Comparison of ENCODE assay signal across 8 cellular contexts in the genomic region with DNA sequence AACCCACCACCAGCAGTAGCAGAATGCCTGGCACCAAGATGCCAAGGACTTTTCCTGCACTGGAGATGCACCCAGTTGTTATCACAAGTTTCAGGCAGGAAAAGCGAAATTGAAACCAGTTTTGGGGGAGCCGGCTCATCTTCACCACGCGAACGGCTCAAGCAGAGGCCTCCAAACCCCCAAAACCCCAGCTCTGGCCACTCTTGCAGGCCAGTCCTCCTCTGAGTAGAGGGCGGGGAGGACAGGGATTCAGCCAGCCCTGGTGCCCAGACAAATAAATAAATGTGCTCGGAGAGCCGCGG. TPM values are rescaled to one million over a fixed set of nuclear protein-coding genes. Genes with fewer than 3 reads are reported as not detected.
DNase-seq lines count a peak whose midpoint lies in the region; ATAC-seq lines count a peak whose summit lies in the region.

No MANE protein-coding gene starts in this region.

- CTCF ChIA-PET in activated CD4-positive, alpha-beta memory T cell treated with anti-CD3 and anti-CD28 coated beads for 36 hours (lab: Charles Lee) = interaction anchor here (0.8 to 5.9 kb wide), 19 partner anchors 20 to 243 kb away, joined by 3 to 104 read pairs (median 9); partner anchors contain the start of genes RTN4RL2, SLC43A1, TNKS1BP1 and YPEL4

- peak overlapping the region; percentile 92 for H3K4me3 Mint-ChIP-seq in activated CD4-positive, alpha-beta memory T cell treated with anti-CD3 and anti-CD28 coated beads for 36 hours

- peaks cover 36% of the 10 kb centered on the region for H3K4me1 Mint-ChIP-seq in activated CD4-positive, alpha-beta memory T cell treated with anti-CD3 and anti-CD28 coated beads for 36 hours (ENCODE audit: low read depth)

- ATAC-seq in HG03342 (IDR thresholded peaks at IDR 0.05; ENCODE audit: unreplicated experiment) = peak; percentile 12

- H3K36me3 Mint-ChIP-seq in activated CD4-positive, alpha-beta memory T cell treated with anti-CD3 and anti-CD28 coated beads for 36 hours = peaks cover 20% of the 10 kb centered on the region

- POLR2A ChIA-PET in activated CD4-positive, alpha-beta memory T cell treated with anti-CD3 and anti-CD28 coated beads for 36 hours (lab: Charles Lee) = interaction anchor here (1.2 kb wide), 2 partner anchors 72 to 77 kb away, joined by 3 to 4 read pairs; no protein-coding TSS in a partner anchor

- intact Hi-C loops in activated CD4-positive, alpha-beta memory T cell treated with anti-CD3 and anti-CD28 coated beads for 36 hours (cut with micrococcal nuclease) = loop anchor here (5.0 kb wide), 2 partner anchors 230 to 955 kb away; partner anchors contain the start of genes P2RX3 and SSRP1

- peak overlapping the region; percentile 98 for H3K27ac Mint-ChIP-seq in activated CD4-positive, alpha-beta memory T cell treated with anti-CD3 and anti-CD28 coated beads for 36 hours

- DNase-seq in activated effector memory CD4-positive, alpha-beta T cell treated with Interleukin-2 at 50 U/mL for 16 hours = peak; percentile 15
- no peak for DNase-seq in activated effector memory CD4-positive, alpha-beta T cell treated with anti-CD3 and anti-CD28 coated beads, Interleukin-2, amount 50 U/mL, for 16 hours
- peak; percentile 44 for DNase-seq in activated CD4-positive, alpha-beta memory T cell treated with anti-CD3 and anti-CD28 coated beads for 36 hours
- DNase-seq in globus pallidus (ENCODE audit: low spot score) (peak; percentile 40), pons (ENCODE audit: low spot score) (peak; percentile 28), SHP77 (lab: John Stamatoyannopoulos, UW) (no peak), occipital lobe (lab: John Stamatoyannopoulos, UW) (no peak)

- H3K9me3 Mint-ChIP-seq in activated CD4-positive, alpha-beta memory T cell treated with anti-CD3 and anti-CD28 coated beads for 36 hours = no peaks in the 10 kb centered on the region

- H3K27me3 Mint-ChIP-seq in activated CD4-positive, alpha-beta memory T cell treated with anti-CD3 and anti-CD28 coated beads for 36 hours = no peaks in the 10 kb centered on the region

RNA-seq across cellular contexts. Expression of gene UBE2L6, which starts 0.3 kb away (rescaled TPM):
- 100 to 1,000 TPM; 152 to 162 TPM for total RNA-seq in activated CD4-positive, alpha-beta memory T cell treated with anti-CD3 and anti-CD28 coated beads for 36 hours
- 46.6 TPM for total RNA-seq in occipital lobe

RNA-seq across cellular contexts. Expression of gene SMTNL1, which starts 29.8 kb away (rescaled TPM):
- not detected for total RNA-seq in activated CD4-positive, alpha-beta memory T cell treated with anti-CD3 and anti-CD28 coated beads for 36 hours
- total RNA-seq in occipital lobe = not detected

RNA-seq across cellular contexts. Expression of gene SERPING1, which starts 30.3 kb away (rescaled TPM):
- total RNA-seq in activated CD4-positive, alpha-beta memory T cell treated with anti-CD3 and anti-CD28 coated beads for 36 hours = under 1 TPM in 1 of 2 experiments, not detected in 1; 0.43 TPM
- total RNA-seq in occipital lobe = 9.0 TPM

RNA-seq across cellular contexts. Expression of gene TIMM10, which starts 36.6 kb away (rescaled TPM):
- 100 to 1,000 TPM; 131 to 134 TPM for total RNA-seq in activated CD4-positive, alpha-beta memory T cell treated with anti-CD3 and anti-CD28 coated beads for 36 hours
- total RNA-seq in occipital lobe = 33.1 TPM

RNA-seq across cellular contexts. Expression of gene SLC43A1, which starts 51.7 kb away (rescaled TPM):
- total RNA-seq in activated CD4-positive, alpha-beta memory T cell treated with anti-CD3 and anti-CD28 coated beads for 36 hours = 10 to 100 TPM; 23.1 to 23.3 TPM
- 0.94 TPM for total RNA-seq in occipital lobe

Comparison
In these comparisons a context has a peak if more than half of its experiments do, and no peak if none do; other contexts are left out.
1. DNase-seq: peak in activated effector memory CD4-positive, alpha-beta T cell treated with Interleukin-2 at 50 U/mL for 16 hours (single experiment), activated CD4-positive, alpha-beta memory T cell treated with anti-CD3 and anti-CD28 coated beads for 36 hours (single experiment), globus pallidus (single experiment) and pons (single experiment); none in activated effector memory CD4-positive, alpha-beta T cell treated with anti-CD3 and anti-CD28 coated beads, Interleukin-2, amount 50 U/mL, for 16 hours (single experiment), SHP77 (0 of 2) and occipital lobe (single experiment).